ENCODE assay signal across 8 cellular contexts in genomic region chr1:242454262-242455051, GRCh38.
DNase-seq lines count a peak whose midpoint lies in the region; ATAC-seq and TF ChIP-seq lines count a peak whose summit lies in the region.

No MANE protein-coding gene starts in this region.

- H3K4me3 ChIP-seq in Peyer's patch (no peak overlapping the region), epithelial cell of proximal tubule (ENCODE audit: low read depth, low read length) (no peak overlapping the region)

- no peak for TF ChIP-seq POLR2A in Peyer's patch (IDR thresholded peaks at IDR 0.05)

- no peaks in the 10 kb centered on the region for H3K27me3 ChIP-seq in Peyer's patch

- ATAC-seq in GM21390 (IDR thresholded peaks at IDR 0.05; ENCODE audit: unreplicated experiment): peak; percentile 89
- no peak for ATAC-seq in stimulated activated naive CD8-positive, alpha-beta T cell treated with anti-CD3 and anti-CD28 coated beads, Interleukin-15, Interleukin-2, amounts not matched to agents 100 U/mL and 50 U/mL, for 24 hours

- no peaks in the 10 kb centered on the region for H3K4me1 ChIP-seq in Peyer's patch

- DNase-seq in Daoy (ENCODE audit: low read depth): peak; percentile 59
- no peak for DNase-seq in Peyer's patch
- DNase-seq in epithelial cell of proximal tubule (ENCODE audit: low read depth): no peak
- DNase-seq in pons (ENCODE audit: low spot score): peak; percentile 52
- no peak for DNase-seq in activated T-cell treated with anti-CD3 and anti-CD28 coated beads, Interleukin-2, amount 50 U/mL, for 48 hours
- no peak for DNase-seq in stimulated activated naive CD8-positive, alpha-beta T cell treated with anti-CD3 and anti-CD28 coated beads, Interleukin-15, Interleukin-2, amounts not matched to agents 100 U/mL and 50 U/mL, for 24 hours

- no peak overlapping the region for H3K27ac ChIP-seq in Peyer's patch

- TF ChIP-seq EP300 in Ishikawa (IDR thresholded peaks at IDR 0.05; ENCODE audit: borderline replicate concordance): no peak

- TF ChIP-seq CTCF in Peyer's patch (IDR thresholded peaks at IDR 0.05) (peak in 4 of 6 experiments; percentile 29 to 53 (median 33)), epithelial cell of proximal tubule (conservative IDR thresholded peaks at IDR 0.05; ENCODE audit: low read depth, low read length) (peak; percentile 84)

- H3K9me3 ChIP-seq in Peyer's patch: no peaks in the 10 kb centered on the region

- TF ChIP-seq RAD21 in Ishikawa (IDR thresholded peaks at IDR 0.05; ENCODE audit: low read depth): peak; percentile 53

- no peaks in the 10 kb centered on the region for H3K36me3 ChIP-seq in Peyer's patch

TF ChIP-seq in Ishikawa, 13 proteins besides CTCF, POLR2A, EP300 and RAD21:
- TF ChIP-seq REST (IDR thresholded peaks at IDR 0.05; ENCODE audit: low read depth) (no peak), CEBPB (IDR thresholded peaks at IDR 0.05) (no peak), TCF12 (IDR thresholded peaks at IDR 0.05; ENCODE audit: low read depth) (no peak), CREB1 (IDR thresholded peaks at IDR 0.05; ENCODE audit: low read depth) (no peak), YY1 (IDR thresholded peaks at IDR 0.05; ENCODE audit: low read depth) (no peak), NFIC (IDR thresholded peaks at IDR 0.05) (no peak), USF1 (IDR thresholded peaks at IDR 0.05) (no peak), MAX (IDR thresholded peaks at IDR 0.05) (no peak)

Comparison
In these comparisons a context has a peak if more than half of its experiments do, and no peak if none do; other contexts are left out.
1. DNase-seq: peak in Daoy (single experiment) and pons (single experiment); none in Peyer's patch (0 of 3), epithelial cell of proximal tubule (single experiment), activated T-cell treated with anti-CD3 and anti-CD28 coated beads, Interleukin-2, amount 50 U/mL, for 48 hours (0 of 2) and stimulated activated naive CD8-positive, alpha-beta T cell treated with anti-CD3 and anti-CD28 coated beads, Interleukin-15, Interleukin-2, amounts not matched to agents 100 U/mL and 50 U/mL, for 24 hours (single experiment).